ENCODE assay signal across 12 cellular contexts in genomic region chr5:74256947-74257573, GRCh38.
DNase-seq lines count a peak whose midpoint lies in the region; ATAC-seq and TF ChIP-seq lines count a peak whose summit lies in the region.
"Had no signal": no experiment of that assay in that cellular context is flagged by ENCODE, and none has a peak within 500 bp of the region (broad histone marks: within the 10 kb centered on the region; RNA-seq: fewer than 3 reads in every experiment).

No MANE protein-coding gene starts in this region.

- TF ChIP-seq POLR2A in suprapubic skin (IDR thresholded peaks at IDR 0.05) = no peak

- no peaks in the 10 kb centered on the region for H3K36me3 Mint-ChIP-seq in endodermal cell (ENCODE audit: low read depth)
- no peaks in the 10 kb centered on the region for H3K36me3 Mint-ChIP-seq in mesothelial cell of epicardium
- no peaks in the 10 kb centered on the region for H3K36me3 Mint-ChIP-seq in natural killer cell treated with Interleukin-12 subunit alpha and Interleukin-12 subunit beta and Interleukin-15 and Interleukin-18, amount 100 ng/mL, for 72 hours

- H3K4me1 Mint-ChIP-seq in endodermal cell = peaks cover 12% of the 10 kb centered on the region
- peaks cover 72% of the 10 kb centered on the region for H3K4me1 Mint-ChIP-seq in mesothelial cell of epicardium
- H3K4me1 Mint-ChIP-seq in natural killer cell treated with Interleukin-12 subunit alpha and Interleukin-12 subunit beta and Interleukin-15 and Interleukin-18, amount 100 ng/mL, for 72 hours (ENCODE audit: low read depth in 2 of 2) = no peaks in the 10 kb centered on the region

- ATAC-seq in HG03135 (IDR thresholded peaks at IDR 0.05; ENCODE audit: unreplicated experiment) = no peak
- no peak for ATAC-seq in natural killer cell treated with Interleukin-12 subunit alpha and Interleukin-12 subunit beta and Interleukin-15 and Interleukin-18, amount 100 ng/mL, for 72 hours
- ATAC-seq: activated T-cell treated with anti-CD3 and anti-CD28 coated beads, Interleukin-2, amount 50 U/mL, for 72 hours had no signal

- H3K27ac ChIP-seq in endodermal cell (ENCODE audit: low read depth, low read length) (no peak overlapping the region), suprapubic skin (peak overlapping the region; percentile 54)

- in situ Hi-C loops in KBM-7 (cut with MboI; ENCODE audit: low pct_unique_long_range_greater_than_20kb, low sequenced_read_pairs) = no loop called here

- no peaks in the 10 kb centered on the region for H3K9me3 ChIP-seq in endodermal cell (ENCODE audit: control insufficient read depth, low read length)
- no peaks in the 10 kb centered on the region for H3K9me3 ChIP-seq in suprapubic skin

- no peak overlapping the region for H3K4me3 Mint-ChIP-seq in endodermal cell
- no peak overlapping the region for H3K4me3 Mint-ChIP-seq in mesothelial cell of epicardium
- no peak overlapping the region for H3K4me3 Mint-ChIP-seq in natural killer cell treated with Interleukin-12 subunit alpha and Interleukin-12 subunit beta and Interleukin-15 and Interleukin-18, amount 100 ng/mL, for 72 hours
- H3K4me3 Mint-ChIP-seq: activated T-cell treated with anti-CD3 and anti-CD28 coated beads, Interleukin-2, amount 50 U/mL, for 72 hours; B cell had no signal

- H3K27me3 Mint-ChIP-seq in endodermal cell (ENCODE audit: insufficient read depth) (peaks cover 2% of the 10 kb centered on the region), mesothelial cell of epicardium (ENCODE audit: low read depth) (no peaks in the 10 kb centered on the region)
- peaks cover 26 to 37% of the 10 kb centered on the region in 2 donors for H3K27me3 Mint-ChIP-seq in natural killer cell treated with Interleukin-12 subunit alpha and Interleukin-12 subunit beta and Interleukin-15 and Interleukin-18, amount 100 ng/mL, for 72 hours

- no peaks in the 10 kb centered on the region for H3K36me3 ChIP-seq in endodermal cell (ENCODE audit: control insufficient read depth, insufficient read depth, low read length)
- H3K36me3 ChIP-seq in suprapubic skin = no peaks in the 10 kb centered on the region

- DNase-seq in KBM-7 = peak; percentile 4
- peak; percentile 56 for DNase-seq in endodermal cell
- no peak for DNase-seq in mesothelial cell of epicardium (ENCODE audit: low spot score in 2 of 2, unreplicated experiment in 2 of 2)
- DNase-seq in suprapubic skin (ENCODE audit: low spot score in 2 of 2) = no peak
- DNase-seq in natural killer cell treated with Interleukin-12 subunit alpha and Interleukin-12 subunit beta and Interleukin-15 and Interleukin-18, amount 100 ng/mL, for 72 hours (ENCODE audit: low spot score) = no peak
- no peak for DNase-seq in DMS 273 treated with DMSO at 0.1 percent for 48 hours (lab: John Stamatoyannopoulos, UW)
- DNase-seq in NCI-H510A treated with DMSO at 0.1 percent for 48 hours (lab: John Stamatoyannopoulos, UW) = no peak
- DNase-seq: activated T-cell treated with anti-CD3 and anti-CD28 coated beads, Interleukin-2, amount 50 U/mL, for 72 hours; DMS53; stimulated activated CD8-positive, alpha-beta memory T cell treated with anti-CD3 and anti-CD28 coated beads, Interleukin-4, amount 100 ng/mL, for 48 hours had no signal

- TF ChIP-seq EP300 in suprapubic skin (IDR thresholded peaks at IDR 0.05) = no peak

- H3K4me3 ChIP-seq in endodermal cell (ENCODE audit: low read length) (no peak overlapping the region), suprapubic skin (no peak overlapping the region)

- H3K9ac ChIP-seq in endodermal cell (ENCODE audit: extremely low read depth, low read length, poor library complexity, severe bottlenecking) = no peak overlapping the region

- H3K27me3 ChIP-seq in endodermal cell (ENCODE audit: control insufficient read depth, insufficient read depth, low read length, poor library complexity, severe bottlenecking) (no peaks in the 10 kb centered on the region), suprapubic skin (no peaks in the 10 kb centered on the region)

- H3K27ac Mint-ChIP-seq in endodermal cell (no peak overlapping the region), mesothelial cell of epicardium (peak overlapping the region; percentile 5)
- no peak overlapping the region for H3K27ac Mint-ChIP-seq in natural killer cell treated with Interleukin-12 subunit alpha and Interleukin-12 subunit beta and Interleukin-15 and Interleukin-18, amount 100 ng/mL, for 72 hours
- H3K27ac Mint-ChIP-seq: activated T-cell treated with anti-CD3 and anti-CD28 coated beads, Interleukin-2, amount 50 U/mL, for 72 hours; B cell had no signal

- H3K9me3 Mint-ChIP-seq in endodermal cell = no peaks in the 10 kb centered on the region
- H3K9me3 Mint-ChIP-seq in mesothelial cell of epicardium = peaks cover 7% of the 10 kb centered on the region
- no peaks in the 10 kb centered on the region for H3K9me3 Mint-ChIP-seq in natural killer cell treated with Interleukin-12 subunit alpha and Interleukin-12 subunit beta and Interleukin-15 and Interleukin-18, amount 100 ng/mL, for 72 hours
- H3K9me3 Mint-ChIP-seq: activated T-cell treated with anti-CD3 and anti-CD28 coated beads, Interleukin-2, amount 50 U/mL, for 72 hours had no signal

- H3K4me1 ChIP-seq in endodermal cell (ENCODE audit: control insufficient read depth, insufficient read depth, low read length) (no peaks in the 10 kb centered on the region), suprapubic skin (peaks cover 18% of the 10 kb centered on the region)

- whole genome bisulfite sequencing in endodermal cell (ENCODE audit: insufficient coverage in 1 of 2, insufficient read length in 1 of 2), 2 experiments = 85 to 86% methylated on average over 4 to 6 of the region's 6 CpGs
- WGBS in suprapubic skin = 56% methylated on average over 6 of the region's 6 CpGs

- TF ChIP-seq CTCF in endodermal cell (conservative IDR thresholded peaks at IDR 0.05) (no peak), mesothelial cell of epicardium (IDR thresholded peaks at IDR 0.05; ENCODE audit: unreplicated experiment) (no peak), suprapubic skin (IDR thresholded peaks at IDR 0.05) (no peak)

Comparison
In these comparisons a context has a peak if more than half of its experiments do, and no peak if none do; other contexts are left out.
1. DNase-seq: peak in KBM-7 (single experiment) and endodermal cell (single experiment); none in mesothelial cell of epicardium (0 of 2), suprapubic skin (0 of 2), natural killer cell treated with Interleukin-12 subunit alpha and Interleukin-12 subunit beta and Interleukin-15 and Interleukin-18, amount 100 ng/mL, for 72 hours (single experiment), DMS 273 treated with DMSO at 0.1 percent for 48 hours (single experiment) and NCI-H510A treated with DMSO at 0.1 percent for 48 hours (single experiment).